11 cellular contexts compared by ENCODE assay signal in the genomic region with DNA sequence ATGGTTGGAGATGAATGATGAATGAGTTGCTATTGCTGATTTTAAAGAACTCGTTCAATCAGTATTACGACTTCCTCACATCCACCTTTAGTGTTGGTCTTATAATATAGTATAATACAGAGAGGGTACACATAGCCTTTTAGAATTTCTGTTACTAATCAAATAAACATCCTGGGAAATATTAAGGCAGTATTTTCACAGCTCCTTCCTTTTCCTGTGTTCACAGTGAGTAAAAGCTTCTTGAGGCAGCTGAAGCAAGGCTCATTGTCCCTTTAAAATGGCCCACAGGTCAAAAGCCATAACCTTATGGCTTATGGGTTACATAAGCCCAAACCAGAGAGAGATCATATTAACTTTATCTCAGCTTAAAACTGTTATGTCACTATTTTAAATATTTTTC. TPM values are rescaled to one million over a fixed set of nuclear protein-coding genes. Genes with fewer than 3 reads are reported as not detected.
"Had no signal": no experiment of that assay in that cellular context is flagged by ENCODE, and none has a peak within 500 bp of the region (broad histone marks: within the 10 kb centered on the region; RNA-seq: fewer than 3 reads in every experiment).

No MANE protein-coding gene starts in this region.

- H3K9me3 ChIP-seq: gastrocnemius medialis, left ventricle myocardium inferior had no signal

- ATAC-seq: gastrocnemius medialis had no signal

- DNase-seq: activated CD4-positive, CD25-positive, alpha-beta regulatory T cell; central memory CD4-positive, alpha-beta T cell; effector CD8-positive, alpha-beta T cell; gastrocnemius medialis; kidney; left ventricle myocardium inferior; mesendoderm; trophoblast cell had no signal

- H3K4me1 ChIP-seq: gastrocnemius medialis, left ventricle myocardium inferior had no signal

- H3K27ac ChIP-seq: coronary artery, epithelial cell of prostate, gastrocnemius medialis, left ventricle myocardium inferior, SK-N-MC had no signal

- H3K4me3 ChIP-seq: coronary artery, gastrocnemius medialis, left ventricle myocardium inferior, SK-N-MC had no signal

- H3K27me3 ChIP-seq: gastrocnemius medialis had no signal

RNA-seq across cellular contexts. Expression of a gene that starts 1.3 kb away (rescaled TPM):
- total RNA-seq: gastrocnemius medialis, left ventricle myocardium inferior had no signal
